In genomic region chr2:1210352-1210751, GRCh38 we compare ENCODE assay signal across 25 cellular contexts.
"Had no signal": no experiment of that assay in that cellular context is flagged by ENCODE, and none has a peak within 500 bp of the region (broad histone marks: within the 10 kb centered on the region; RNA-seq: fewer than 3 reads in every experiment).

No MANE protein-coding gene starts in this region.

- H3K4me1 ChIP-seq: esophagus muscularis mucosa, foreskin keratinocyte, heart left ventricle, suprapubic skin, tibial artery, upper lobe of right lung had no signal

- H3K27ac Mint-ChIP-seq: activated naive CD4-positive, alpha-beta T cell treated with anti-CD3 and anti-CD28 coated beads for 36 hours; immature natural killer cell; nephron had no signal

- H3K4me1 Mint-ChIP-seq: immature natural killer cell, nephron had no signal

- H3K4me3 ChIP-seq: esophagus muscularis mucosa, heart left ventricle, skin epidermis, suprapubic skin, tibial artery, upper lobe of right lung had no signal

- H3K36me3 ChIP-seq: esophagus muscularis mucosa, heart left ventricle, neutrophil, suprapubic skin, tibial artery, upper lobe of right lung had no signal

- ATAC-seq: foreskin keratinocyte, heart left ventricle, left colon, sciatic nerve, SK-N-SH treated with all-trans-retinoic acid at 6 μM for 48 hours, upper lobe of right lung had no signal

- H3K27me3 ChIP-seq: esophagus muscularis mucosa, foreskin keratinocyte, heart left ventricle, neutrophil, suprapubic skin, tibial artery, upper lobe of right lung had no signal

- DNase-seq: activated CD4-positive, alpha-beta T cell treated with anti-CD3 and anti-CD28 coated beads, Interleukin-2, amount 50 U/mL, for 4 hours; activated effector memory CD4-positive, alpha-beta T cell treated with anti-CD3 and anti-CD28 coated beads, Interleukin-2, amount 50 U/mL, for 16 hours; activated naive CD4-positive, alpha-beta T cell treated with anti-CD3 and anti-CD28 coated beads for 36 hours; activated T-cell treated with anti-CD3 and anti-CD28 coated beads, Interleukin-2, amount 50 U/mL, for 48 hours; anterior cingulate cortex; dermis blood vessel endothelial cell; effector CD4-positive, alpha-beta T cell; foreskin keratinocyte; heart left ventricle; hypothalamus; immature natural killer cell; kidney; left colon; mammary epithelial cell; stimulated activated CD4-positive, alpha-beta T cell treated with anti-CD3 and anti-CD28 coated beads, Interleukin-12 subunit alpha, Interleukin-12 subunit beta, amount 100 ng/mL, for 4 hours; stimulated activated CD4-positive, alpha-beta T cell treated with anti-CD3 and anti-CD28 coated beads, Interleukin-4, amount 100 ng/mL, for 1 hour; tibial artery; upper lobe of right lung had no signal

- H3K27ac ChIP-seq: esophagus muscularis mucosa, foreskin keratinocyte, heart left ventricle, neutrophil, skin epidermis, suprapubic skin, tibial artery, upper lobe of right lung had no signal

- H3K36me3 Mint-ChIP-seq: immature natural killer cell had no signal

- H3K9me3 ChIP-seq: neutrophil had no signal

- H3K4me3 Mint-ChIP-seq: activated naive CD4-positive, alpha-beta T cell treated with anti-CD3 and anti-CD28 coated beads for 36 hours; immature natural killer cell; nephron had no signal
